In the genomic region with DNA sequence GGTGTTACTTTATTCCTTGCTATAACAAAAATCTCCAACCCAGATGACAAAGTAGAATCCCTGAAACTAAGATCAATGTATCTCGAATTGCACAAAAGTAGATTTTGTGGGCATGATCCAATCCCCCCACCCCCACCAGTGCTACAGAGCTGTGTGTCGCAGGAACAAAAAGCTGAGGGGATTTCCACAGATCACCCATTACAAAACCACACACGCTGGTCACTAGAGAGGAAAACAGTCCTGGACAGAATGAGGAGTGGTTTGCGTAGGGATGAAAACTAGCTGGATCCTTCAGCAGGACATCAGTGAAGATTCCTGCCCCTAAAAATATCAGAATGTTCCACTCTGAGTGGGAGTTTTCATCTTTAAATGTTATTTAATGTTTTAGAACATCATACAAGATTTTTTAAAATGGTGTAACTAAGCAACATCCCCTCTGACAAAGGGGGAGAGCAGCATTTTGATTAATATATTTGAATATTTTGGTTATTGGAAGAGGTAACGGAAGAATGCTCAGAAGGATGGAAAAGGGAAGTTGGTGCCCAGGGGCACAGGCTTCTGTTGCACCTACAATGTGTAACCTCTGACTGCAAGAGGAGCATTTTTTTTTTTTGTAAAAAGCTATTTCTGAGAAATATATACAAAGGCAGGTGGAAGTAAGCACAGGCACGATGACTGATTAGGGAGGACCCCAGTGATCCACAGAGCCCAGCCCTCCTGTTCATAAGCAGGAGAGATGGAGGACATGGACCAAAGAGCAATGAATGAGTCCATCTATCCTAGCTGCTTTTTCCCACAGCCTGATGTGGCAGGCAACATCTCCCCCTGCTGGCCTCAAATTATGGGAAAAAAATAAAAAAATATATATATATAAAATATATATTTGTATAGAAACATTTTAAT, we compare ENCODE assay signal across 1 cellular context.
TF ChIP-seq lines count a peak whose summit lies in the region.

No MANE protein-coding gene starts in this region.

TF ChIP-seq in HepG2, 621 proteins besides CTCF, POLR2A, EP300 and RAD21:
- TF ChIP-seq HHEX (CRISPR knock-in tag; IDR thresholded peaks at IDR 0.05) (no peak), SMARCC2 (IDR thresholded peaks at IDR 0.05) (no peak), ZNF160 (CRISPR knock-in tag; IDR thresholded peaks at IDR 0.05) (no peak), ZNF556 (CRISPR knock-in tag; IDR thresholded peaks at IDR 0.05; ENCODE audit: borderline replicate concordance) (no peak), HNF1B (CRISPR knock-in tag; IDR thresholded peaks at IDR 0.05) (no peak), ZFP1 (CRISPR knock-in tag; IDR thresholded peaks at IDR 0.05) (no peak), POLR2AphosphoS2 (IDR thresholded peaks at IDR 0.05; ENCODE audit: low read depth, low read length) (no peak), KLF16 (CRISPR knock-in tag; IDR thresholded peaks at IDR 0.05) (no peak), HOXA9 (CRISPR knock-in tag; IDR thresholded peaks at IDR 0.05; ENCODE audit: borderline replicate concordance) (no peak), SMC3 (IDR thresholded peaks at IDR 0.05; ENCODE audit: low read length) (peak; percentile 61), REXO4 (CRISPR knock-in tag; IDR thresholded peaks at IDR 0.05; ENCODE audit: borderline replicate concordance) (no peak), ZIK1 (CRISPR knock-in tag; IDR thresholded peaks at IDR 0.05; ENCODE audit: borderline replicate concordance, low read depth) (no peak), STAG1 (CRISPR knock-in tag; IDR thresholded peaks at IDR 0.05) (peak; percentile 64), ZBTB20 (CRISPR knock-in tag; IDR thresholded peaks at IDR 0.05; ENCODE audit: borderline replicate concordance, low read depth) (no peak), RBAK (CRISPR knock-in tag; IDR thresholded peaks at IDR 0.05) (no peak), GTF2F1 (IDR thresholded peaks at IDR 0.05; ENCODE audit: low read length) (no peak), ZNF34 (CRISPR knock-in tag; IDR thresholded peaks at IDR 0.05; ENCODE audit: borderline replicate concordance) (no peak), KIAA2018 (CRISPR knock-in tag; IDR thresholded peaks at IDR 0.05; ENCODE audit: borderline replicate concordance) (no peak), ZNF263 (CRISPR knock-in tag; IDR thresholded peaks at IDR 0.05) (0 out of 2 replicates have a peak, but pooled peaks have one; percentile 16)
- TF ChIP-seq, protein P1, sequence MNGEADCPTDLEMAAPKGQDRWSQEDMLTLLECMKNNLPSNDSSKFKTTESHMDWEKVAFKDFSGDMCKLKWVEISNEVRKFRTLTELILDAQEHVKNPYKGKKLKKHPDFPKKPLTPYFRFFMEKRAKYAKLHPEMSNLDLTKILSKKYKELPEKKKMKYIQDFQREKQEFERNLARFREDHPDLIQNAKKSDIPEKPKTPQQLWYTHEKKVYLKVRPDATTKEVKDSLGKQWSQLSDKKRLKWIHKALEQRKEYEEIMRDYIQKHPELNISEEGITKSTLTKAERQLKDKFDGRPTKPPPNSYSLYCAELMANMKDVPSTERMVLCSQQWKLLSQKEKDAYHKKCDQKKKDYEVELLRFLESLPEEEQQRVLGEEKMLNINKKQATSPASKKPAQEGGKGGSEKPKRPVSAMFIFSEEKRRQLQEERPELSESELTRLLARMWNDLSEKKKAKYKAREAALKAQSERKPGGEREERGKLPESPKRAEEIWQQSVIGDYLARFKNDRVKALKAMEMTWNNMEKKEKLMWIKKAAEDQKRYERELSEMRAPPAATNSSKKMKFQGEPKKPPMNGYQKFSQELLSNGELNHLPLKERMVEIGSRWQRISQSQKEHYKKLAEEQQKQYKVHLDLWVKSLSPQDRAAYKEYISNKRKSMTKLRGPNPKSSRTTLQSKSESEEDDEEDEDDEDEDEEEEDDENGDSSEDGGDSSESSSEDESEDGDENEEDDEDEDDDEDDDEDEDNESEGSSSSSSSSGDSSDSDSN (CRISPR knock-in tag; IDR thresholded peaks at IDR 0.05) = no peak
- TF ChIP-seq, protein P2, sequence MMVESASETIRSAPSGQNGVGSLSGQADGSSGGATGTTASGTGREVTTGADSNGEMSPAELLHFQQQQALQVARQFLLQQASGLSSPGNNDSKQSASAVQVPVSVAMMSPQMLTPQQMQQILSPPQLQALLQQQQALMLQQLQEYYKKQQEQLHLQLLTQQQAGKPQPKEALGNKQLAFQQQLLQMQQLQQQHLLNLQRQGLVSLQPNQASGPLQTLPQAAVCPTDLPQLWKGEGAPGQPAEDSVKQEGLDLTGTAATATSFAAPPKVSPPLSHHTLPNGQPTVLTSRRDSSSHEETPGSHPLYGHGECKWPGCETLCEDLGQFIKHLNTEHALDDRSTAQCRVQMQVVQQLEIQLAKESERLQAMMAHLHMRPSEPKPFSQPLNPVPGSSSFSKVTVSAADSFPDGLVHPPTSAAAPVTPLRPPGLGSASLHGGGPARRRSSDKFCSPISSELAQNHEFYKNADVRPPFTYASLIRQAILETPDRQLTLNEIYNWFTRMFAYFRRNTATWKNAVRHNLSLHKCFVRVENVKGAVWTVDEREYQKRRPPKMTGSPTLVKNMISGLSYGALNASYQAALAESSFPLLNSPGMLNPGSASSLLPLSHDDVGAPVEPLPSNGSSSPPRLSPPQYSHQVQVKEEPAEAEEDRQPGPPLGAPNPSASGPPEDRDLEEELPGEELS (CRISPR knock-in tag; IDR thresholded peaks at IDR 0.05) = no peak
